8 cellular contexts compared by ENCODE assay signal in the genomic region with DNA sequence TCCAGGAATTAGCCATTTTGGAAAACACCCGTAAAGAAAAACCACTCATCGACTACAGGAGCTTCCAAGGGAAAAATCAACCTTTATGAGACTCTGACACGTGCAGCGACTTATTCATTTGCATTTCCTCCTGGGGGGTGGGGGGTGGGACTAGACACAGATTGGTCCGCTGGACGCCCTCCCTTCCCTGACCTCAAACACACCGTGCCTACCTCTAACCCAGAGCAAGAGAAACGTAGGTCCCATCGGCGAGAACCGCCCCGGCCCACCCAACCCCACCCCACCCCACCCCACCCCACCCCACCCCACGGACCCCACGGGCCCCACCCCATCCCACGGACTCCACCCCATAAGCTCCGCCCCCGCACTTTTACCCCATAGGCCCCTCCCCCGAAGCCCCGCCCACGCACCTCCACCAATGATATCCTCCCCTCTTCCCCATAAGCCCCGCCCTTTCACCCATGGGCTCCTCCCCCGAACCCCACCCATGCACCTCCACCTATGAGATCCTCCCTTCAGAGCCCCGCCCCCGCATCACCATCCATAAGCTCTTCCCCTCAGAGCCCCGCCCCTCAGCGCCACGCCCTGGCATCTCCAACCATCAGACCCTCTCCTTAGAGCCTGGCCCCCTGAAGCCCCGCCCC. TPM values are rescaled to one million over a fixed set of nuclear protein-coding genes. Genes with fewer than 3 reads are reported as not detected.
A peak's percentile ranks its signal among the peaks of the same experiment; 100 is the strongest.
DNase-seq lines count a peak whose midpoint lies in the region; ATAC-seq, FAIRE-seq and TF ChIP-seq lines count a peak whose summit lies in the region.

No MANE protein-coding gene starts in this region.

- 50% methylated on average over 23 to 28 of the region's 28 CpGs for WGBS in esophagus, 2 donors

- CTCF ChIA-PET in Calu3 (lab: Charles Lee): no interaction called here

- peaks cover 3% of the 10 kb centered on the region for H3K9me3 Mint-ChIP-seq in Calu3 (ENCODE audit: low read depth, unreplicated experiment)

- TF ChIP-seq CTCF in Calu3 (IDR thresholded peaks at IDR 0.05; ENCODE audit: unreplicated experiment) (no peak), Peyer's patch (IDR thresholded peaks at IDR 0.05) (no peak)

- H3K9me3 ChIP-seq in Peyer's patch (no peaks in the 10 kb centered on the region), esophagus (ENCODE audit: control insufficient read depth in 2 of 2, insufficient read depth in 1 of 2, low read depth in 1 of 2, low read length in 1 of 2) (no peaks in the 10 kb centered on the region)

- peaks cover 47% of the 10 kb centered on the region for H3K36me3 Mint-ChIP-seq in Calu3 (ENCODE audit: insufficient read depth, unreplicated experiment)

- no peaks in the 10 kb centered on the region for H3K4me1 Mint-ChIP-seq in Calu3 (ENCODE audit: low read depth, unreplicated experiment)

- H3K27ac ChIP-seq in Peyer's patch (peak overlapping the region; percentile 93 to 99 (median 98)), esophagus (ENCODE audit: low read depth in 2 of 2, low read length in 1 of 2) (peak overlapping the region; percentile 89 to 97), rectal smooth muscle tissue (ENCODE audit: low read depth, low read length) (no peak overlapping the region)

- H3K4me3 ChIP-seq in Peyer's patch (peak overlapping the region; percentile 87 to 94 (median 92)), esophagus (ENCODE audit: low read depth in 1 of 2, low read length in 2 of 2) (peak overlapping the region; percentile 78 to 91), rectal smooth muscle tissue (ENCODE audit: low read length) (peak overlapping the region; percentile 83)

- BruUV-seq in Calu3 (replicated peaks; lab: Mats Ljungman, UMichigan): no TSS peak

- peak overlapping the region; percentile 80 for H3K4me3 Mint-ChIP-seq in Calu3 (ENCODE audit: low read depth, unreplicated experiment)

- DNase-seq in Calu3: no peak
- no peak for DNase-seq in Peyer's patch
- DNase-seq in HTR-8/SVneo (ENCODE audit: insufficient read length, low spot score): no peak
- no peak for DNase-seq in left colon
- no peak for DNase-seq in SW480 (ENCODE audit: low spot score)
- no peak for DNase-seq in MV-4-11 (lab: John Stamatoyannopoulos, UW)

- H3K27me3 ChIP-seq in Peyer's patch (no peaks in the 10 kb centered on the region), esophagus (ENCODE audit: control insufficient read depth in 1 of 2, insufficient read depth in 2 of 2, low read length in 2 of 2) (no peaks in the 10 kb centered on the region), rectal smooth muscle tissue (ENCODE audit: control insufficient read depth, insufficient read depth, low read length) (no peaks in the 10 kb centered on the region)

- ATAC-seq in left colon: no peak

- TF ChIP-seq POLR2A in Peyer's patch (IDR thresholded peaks at IDR 0.05): no peak

- H3K4me1 ChIP-seq in Peyer's patch (peaks cover 0 to 15% (median 9%) of the 10 kb centered on the region in 4 donors), esophagus (ENCODE audit: control insufficient read depth in 2 of 2, insufficient read depth in 2 of 2, low read length in 1 of 2) (peaks cover 9% of the 10 kb centered on the region in 2 donors), rectal smooth muscle tissue (ENCODE audit: control insufficient read depth, insufficient read depth, low read length) (peaks cover 3% of the 10 kb centered on the region)

- no peaks in the 10 kb centered on the region for H3K27me3 Mint-ChIP-seq in Calu3 (ENCODE audit: unreplicated experiment)

- intact Hi-C loops in Calu3 (cut with micrococcal nuclease; ENCODE audit: unreplicated experiment): no loop called here
- intact Hi-C loops in left colon (cut with DNase I, micrococcal nuclease): no loop called here

- H3K9ac ChIP-seq in rectal smooth muscle tissue (ENCODE audit: low read length): no peak overlapping the region

- H3K36me3 ChIP-seq in Peyer's patch (peaks cover 0 to 36% (median 0%) of the 10 kb centered on the region in 3 donors), esophagus (ENCODE audit: control insufficient read depth in 2 of 2, insufficient read depth in 2 of 2, low read length in 1 of 2) (peaks cover 7 to 29% of the 10 kb centered on the region in 2 donors), rectal smooth muscle tissue (ENCODE audit: control insufficient read depth, insufficient read depth, low read length) (peaks cover 10% of the 10 kb centered on the region)

- FAIRE-seq in HTR-8/SVneo (lab: Jason Lieb, UNC): no peak

- peak overlapping the region; percentile 99 for H3K27ac Mint-ChIP-seq in Calu3 (ENCODE audit: unreplicated experiment)

RNA-seq across cellular contexts. Expression of gene GTPBP6, which starts 1.1 kb away (rescaled TPM):
- total RNA-seq in Calu3 (2022): 30.2 and 32.9 TPM in 2 replicates
- total RNA-seq in Peyer's patch: 10 to 100 TPM; 17.9 to 38.5 (median 30.8) TPM
- 10 to 100 TPM; 26.4 to 35.3 TPM for polyA plus RNA-seq in esophagus
- 10 to 100 TPM; 50.0 to 56.9 TPM for total RNA-seq in left colon

RNA-seq across cellular contexts. Expression of gene PLCXD1, which starts 36.4 kb away (rescaled TPM):
- 19.1 and 23.2 TPM in 2 replicates for total RNA-seq in Calu3 (2022)
- total RNA-seq in Peyer's patch: 10 to 100 TPM; 12.7 to 73.4 (median 18.9) TPM
- 10 to 100 TPM; 14.5 to 19.3 TPM for polyA plus RNA-seq in esophagus
- 10 to 100 TPM; 12.6 to 19.1 TPM for total RNA-seq in left colon
